8 cellular contexts compared by ENCODE assay signal in genomic region chr1:235083589-235084323, GRCh38. TPM values are rescaled to one million over a fixed set of nuclear protein-coding genes. Genes with fewer than 3 reads are reported as not detected.
DNase-seq lines count a peak whose midpoint lies in the region; ATAC-seq and TF ChIP-seq lines count a peak whose summit lies in the region.

No MANE protein-coding gene starts in this region.

- no peaks in the 10 kb centered on the region for H3K27me3 ChIP-seq in left ventricle myocardium inferior (ENCODE audit: low read depth)

- ATAC-seq in HG02642 (IDR thresholded peaks at IDR 0.05; ENCODE audit: poor library complexity, unreplicated experiment), result peak; percentile 68

- H3K9me3 ChIP-seq in left ventricle myocardium inferior (replicated peaks), result no peaks in the 10 kb centered on the region

- H3K4me1 ChIP-seq in left ventricle myocardium inferior, result peaks cover 45% of the 10 kb centered on the region

- DNase-seq in GM10248 (ENCODE audit: extremely low spot score) (peak; percentile 78), NCI-H1417 treated with DMSO at 0.1 percent for 48 hours (lab: John Stamatoyannopoulos, UW) (peak; percentile 50), T follicular helper cell (ENCODE audit: low read depth) (peak; percentile 38), amniotic stem cell (lab: John Stamatoyannopoulos, UW) (peak; percentile 87), left ventricle myocardium inferior (peak; percentile 83), renal cortical epithelial cell (ENCODE audit: low read depth) (peak; percentile 92), mesenteric fat pad (ENCODE audit: low spot score) (no peak)

- CTCF ChIA-PET in GM10248 (lab: Yijun Ruan, JAX), result interaction anchor here (0.7 to 6.0 kb wide), 68 partner anchors 8 to 603 kb away, joined by 3 to 46 read pairs (median 4); no protein-coding TSS in a partner anchor

- H3K27ac ChIP-seq in left ventricle myocardium inferior (replicated peaks), result peak overlapping the region; percentile 99

- no peaks in the 10 kb centered on the region for H3K36me3 ChIP-seq in left ventricle myocardium inferior

- POLR2A ChIA-PET in GM10248 (lab: Yijun Ruan, JAX), result interaction anchor here (0.6 to 1.0 kb wide), 3 partner anchors 72 to 472 kb away, joined by 3 to 6 read pairs (median 3); no protein-coding TSS in a partner anchor

- H3K4me3 ChIP-seq in left ventricle myocardium inferior, result peak overlapping the region; percentile 55

- TF ChIP-seq CTCF in GM10248 (IDR thresholded peaks at IDR 0.05; ENCODE audit: control extremely low read depth, extremely low read depth, low read depth, missing control alignments), result peak; percentile 97
- TF ChIP-seq CTCF in left ventricle myocardium inferior (IDR thresholded peaks at IDR 0.05; ENCODE audit: borderline replicate concordance), result peak; percentile 97

- intact Hi-C loops in left ventricle myocardium inferior (cut with micrococcal nuclease), result loop anchor here (5.0 kb wide), 1 partner anchor 481 kb away; no protein-coding TSS in a partner anchor

RNA-seq across cellular contexts. Expression of gene TOMM20, which starts 44.9 kb away (rescaled TPM):
- total RNA-seq in left ventricle myocardium inferior (84.1 TPM), renal cortical epithelial cell (90.5 and 98.9 TPM in 2 replicates), mesenteric fat pad (107 TPM)
